In genomic region chr9:81631213-81631745, GRCh38 we compare ENCODE assay signal across 22 cellular contexts.
"Had no signal": no experiment of that assay in that cellular context is flagged by ENCODE, and none has a peak within 500 bp of the region (broad histone marks: within the 10 kb centered on the region; RNA-seq: fewer than 3 reads in every experiment).

No MANE protein-coding gene starts in this region.

- DNase-seq: activated CD8-positive, alpha-beta memory T cell treated with anti-CD3 and anti-CD28 coated beads for 24 hours; activated CD8-positive, alpha-beta memory T cell treated with anti-CD3 and anti-CD28 coated beads, Interleukin-2, amount 50 U/mL, for 48 hours; activated effector memory CD4-positive, alpha-beta T cell treated with anti-CD3 and anti-CD28 coated beads, Interleukin-2, amount 50 U/mL, for 16 hours; activated naive CD4-positive, alpha-beta T cell treated with anti-CD3 and anti-CD28 coated beads, Interleukin-2, amount 50 U/mL, for 16 hours; activated T-cell treated with anti-CD3 and anti-CD28 coated beads, Interleukin-2, amount 50 U/mL, for 48 hours; cortex of kidney; erythroblast; foreskin melanocyte; head of caudate nucleus; left lung; mammary epithelial cell; psoas muscle; right cardiac atrium; stomach; T-helper 1 cell; T-helper 9 cell; upper lobe of left lung had no signal

- H3K4me1 ChIP-seq: breast epithelium, left lung, psoas muscle, upper lobe of left lung had no signal

- FAIRE-seq: endometrium had no signal

- H3K4me3 ChIP-seq: ascending aorta, breast epithelium, left lung, psoas muscle, skin epidermis, stomach, upper lobe of left lung had no signal

- H3K27me3 ChIP-seq: ascending aorta, breast epithelium, left lung, stomach, upper lobe of left lung had no signal

- H3K9me3 ChIP-seq: ascending aorta, breast epithelium, left lung, psoas muscle, stomach, upper lobe of left lung had no signal

- H3K27ac ChIP-seq: ascending aorta, breast epithelium, left lung, psoas muscle, skin epidermis, stomach, upper lobe of left lung had no signal

- ATAC-seq: activated CD4-positive, CD25-positive, alpha-beta regulatory T cell treated with anti-CD3 and anti-CD28 coated beads, Interleukin-2, amount 50 U/mL, for 24 hours; left lung; psoas muscle; right cardiac atrium had no signal

- H3K36me3 ChIP-seq: breast epithelium had no signal
